In the genomic region with DNA sequence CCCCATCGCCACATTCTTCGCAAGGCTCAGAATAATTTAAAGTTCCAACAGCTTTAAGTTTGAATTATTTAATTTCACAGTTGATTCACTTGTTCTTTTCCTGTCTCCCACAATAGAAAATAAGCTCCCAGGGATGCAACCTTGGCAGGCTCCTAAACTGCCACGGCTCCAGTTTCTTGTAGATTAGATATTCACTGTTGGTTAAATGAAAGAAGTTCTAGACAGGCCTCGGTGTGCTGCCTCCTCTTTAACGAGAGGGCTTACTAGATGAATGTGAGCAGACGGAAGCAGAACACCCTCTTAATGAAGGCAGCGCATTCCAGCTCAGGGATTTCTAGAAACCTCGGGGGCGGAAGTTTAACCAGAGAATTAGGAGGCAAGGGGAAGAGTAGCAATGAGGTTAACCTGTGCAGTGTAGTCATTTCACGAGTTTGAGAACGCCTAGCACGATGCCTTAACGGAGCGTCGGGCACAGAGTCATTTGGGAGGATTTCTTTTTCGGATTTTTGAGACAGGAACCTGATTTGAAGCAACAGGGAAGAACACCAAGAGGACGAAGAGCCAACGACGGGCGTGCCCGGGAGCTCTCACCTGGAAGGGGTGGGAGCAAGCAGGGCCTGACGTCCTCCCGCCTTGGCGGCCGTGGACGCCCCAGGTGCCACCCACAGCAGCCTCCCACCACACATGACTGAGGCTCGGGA, we compare ENCODE assay signal across 8 cellular contexts. TPM values are rescaled to one million over a fixed set of nuclear protein-coding genes. Genes with fewer than 3 reads are reported as not detected.
DNase-seq lines count a peak whose midpoint lies in the region; ATAC-seq, FAIRE-seq and TF ChIP-seq lines count a peak whose summit lies in the region.

No MANE protein-coding gene starts in this region.

- H3K36me3 ChIP-seq in HUES48 (ENCODE audit: control insufficient read depth, insufficient read depth, low read length) (peaks cover 18% of the 10 kb centered on the region; the same call in 1 of the 2 replicates), keratinocyte (ENCODE audit: control insufficient read depth in 2 of 2, extremely low read depth in 1 of 2, insufficient read depth in 2 of 2, low read length in 2 of 2) (peaks cover 0 to 9% of the 10 kb centered on the region in 2 experiments), spleen (peaks cover 0 to 23% (median 2%) of the 10 kb centered on the region in 6 donors)

- peak overlapping the region; percentile 84 for H3K4me2 ChIP-seq in keratinocyte (ENCODE audit: control insufficient read depth, extremely low read depth, insufficient read depth, low read depth, low read length)

- peak overlapping the region; percentile 71 for H2AFZ ChIP-seq in keratinocyte (ENCODE audit: control insufficient read depth, low read length)

- peaks cover 4% of the 10 kb centered on the region for H4K20me1 ChIP-seq in keratinocyte (ENCODE audit: control insufficient read depth, extremely low read depth, insufficient read depth, low read length)

- H3K9ac ChIP-seq in HUES48 (ENCODE audit: low read depth, low read length) (peak overlapping the region; percentile 50), keratinocyte (ENCODE audit: control insufficient read depth, extremely low read depth, insufficient read depth, low read length) (peak overlapping the region; percentile 97)

- H3K79me2 ChIP-seq in keratinocyte (ENCODE audit: control insufficient read depth, insufficient read depth, low read length): peaks cover 43% of the 10 kb centered on the region

- H3K27me3 ChIP-seq in HUES48 (ENCODE audit: control insufficient read depth, insufficient read depth, low read length) (no peaks in the 10 kb centered on the region), keratinocyte (ENCODE audit: control insufficient read depth, extremely low read depth, insufficient read depth, low read length) (no peaks in the 10 kb centered on the region), spleen (replicated peaks in 1 of 7) (no peaks in the 10 kb centered on the region)

- H3K4me3 ChIP-seq in HUES48 (ENCODE audit: low read depth, low read length) (peak overlapping the region; percentile 98), keratinocyte (ENCODE audit: control insufficient read depth in 2 of 3, extremely low read depth in 1 of 3, insufficient read depth in 2 of 3, low read depth in 1 of 3, low read length in 3 of 3) (peak overlapping the region; percentile 55 to 93 (median 90)), spleen (peak overlapping the region; percentile 71 to 87 (median 74))

- WGBS in spleen, 5 donors: 8 to 10% (median 8%) methylated on average over 26 to 27 of the region's 27 CpGs

- TF ChIP-seq CTCF in keratinocyte (optimal IDR thresholded peaks at IDR 0.05 in 1 of 3, IDR thresholded peaks at IDR 0.05 in 1 of 3, conservative IDR thresholded peaks at IDR 0.05 in 1 of 3; ENCODE audit: extremely low read depth in 1 of 3, insufficient read depth in 2 of 3, low read length in 3 of 3): no peak
- no peak for TF ChIP-seq CTCF in spleen (IDR thresholded peaks at IDR 0.05 in 8 of 11, conservative IDR thresholded peaks at IDR 0.05 in 3 of 11)

- intact Hi-C loops in spleen (cut with DNase I; ENCODE audit: low total_unique reads): no loop called here

- peak; percentile 64 for ATAC-seq in GM21528 (IDR thresholded peaks at IDR 0.05; ENCODE audit: low FRiP score, unreplicated experiment)

- FAIRE-seq in keratinocyte (lab: Jason Lieb, UNC): peak; percentile 92

- dilution Hi-C loops in keratinocyte (cut with MboI; ENCODE audit: extremely low pct_ligation_motif_present, low sequenced_read_pairs): no loop called here

- DNase-seq in NCI-H1417 (lab: John Stamatoyannopoulos, UW) (peak; percentile 79 to 97 (median 97)), NCI-H1417 treated with DMSO at 0.1 percent for 48 hours (lab: John Stamatoyannopoulos, UW) (no peak), SHP77 (lab: John Stamatoyannopoulos, UW) (peak; percentile 33 to 66), cerebellar cortex (ENCODE audit: low spot score) (peak; percentile 74), keratinocyte (ENCODE audit: low read depth, low spot score) (peak; percentile 19), spleen (peak; percentile 92)

- peaks cover 41% of the 10 kb centered on the region for H3K4me1 ChIP-seq in HUES48 (ENCODE audit: control insufficient read depth, insufficient read depth, low read length)
- H3K4me1 ChIP-seq in keratinocyte (ENCODE audit: control insufficient read depth, extremely low read depth, insufficient read depth, low read length): peaks cover 57% of the 10 kb centered on the region
- peaks cover 32 to 57% (median 43%) of the 10 kb centered on the region in 6 donors for H3K4me1 ChIP-seq in spleen

- peak overlapping the region; percentile 92 for H3K27ac ChIP-seq in HUES48 (ENCODE audit: low read depth, low read length)
- H3K27ac ChIP-seq in keratinocyte (ENCODE audit: control insufficient read depth, insufficient read depth, low read length): peak overlapping the region; percentile 96
- peak overlapping the region; percentile 92 to 94 (median 92) for H3K27ac ChIP-seq in spleen

- H3K9me3 ChIP-seq in HUES48 (ENCODE audit: control insufficient read depth, insufficient read depth, low read length) (no peaks in the 10 kb centered on the region), keratinocyte (ENCODE audit: control insufficient read depth, low read depth, low read length) (no peaks in the 10 kb centered on the region), spleen (no peaks in the 10 kb centered on the region)

- no peak for TF ChIP-seq POLR2A in spleen (IDR thresholded peaks at IDR 0.05)

- no peaks in the 10 kb centered on the region for H3K9me1 ChIP-seq in keratinocyte (ENCODE audit: control insufficient read depth, extremely low read depth, insufficient read depth, low read length)

RNA-seq across cellular contexts. Expression of a gene that starts 0.6 kb away (rescaled TPM):
- polyA plus RNA-seq in keratinocyte (8.1 to 16.5 TPM (median 9.1 TPM) in 3 replicates), spleen (1 to 10 TPM; 7.4 to 9.7 (median 7.6) TPM)
- polyA plus RNA-seq in keratinocyte (2011; ENCODE audit: low read depth): 22.1 TPM
- 4.5 and 8.3 TPM in 2 replicates for polyA plus RNA-seq in keratinocyte (2011; cell fraction: cytosol; rRNA removed)
- polyA plus RNA-seq in keratinocyte (2011; cell fraction: nucleus; rRNA removed): 13.5 and 46.8 TPM in 2 replicates
- polyA plus RNA-seq in keratinocyte (2012; ENCODE audit: low replicate concordance): 7.0 and 11.9 TPM in 2 replicates
- 1.6 to 13.8 TPM (median 3.8 TPM) in 3 replicates for polyA minus RNA-seq in keratinocyte
- polyA minus RNA-seq in keratinocyte (2011; cell fraction: cytosol; rRNA and poly(A)+ RNA removed): 6.7 TPM
- 11.0 and 24.7 TPM in 2 replicates for polyA minus RNA-seq in keratinocyte (2011; cell fraction: nucleus; rRNA and poly(A)+ RNA removed)
- 10 to 100 TPM; 27.0 to 39.9 (median 31.8) TPM for total RNA-seq in spleen
